ENCODE assay signal across 8 cellular contexts in genomic region chr22:44625981-44626687, GRCh38.
DNase-seq lines count a peak whose midpoint lies in the region; ATAC-seq and TF ChIP-seq lines count a peak whose summit lies in the region.

No MANE protein-coding gene starts in this region.

- in situ Hi-C loops in Panc1 (cut with HindIII; ENCODE audit: low pct_unique_long_range_greater_than_20kb, low sequenced_read_pairs) = no loop called here

- TF ChIP-seq CTCF in Panc1 (IDR thresholded peaks at IDR 0.05) (peak; percentile 87), esophagus muscularis mucosa (IDR thresholded peaks at IDR 0.05) (peak; percentile 97 to 99 (median 98))

- H3K9me3 Mint-ChIP-seq in CD4-positive, alpha-beta memory T cell = peaks cover 0 to 3% (median 0%) of the 10 kb centered on the region in 8 donors
- peaks cover 3% of the 10 kb centered on the region for H3K9me3 Mint-ChIP-seq in activated T-cell treated with anti-CD3 and anti-CD28 coated beads, Interleukin-2, amount 50 U/mL, for 4 hours
- no peaks in the 10 kb centered on the region for H3K9me3 Mint-ChIP-seq in natural killer cell treated with Interleukin-12 subunit alpha and Interleukin-12 subunit beta and Interleukin-15 and Interleukin-18, amount 100 ng/mL, for 72 hours
- H3K9me3 Mint-ChIP-seq in stimulated activated naive B cell treated with anti-CD40 and anti-IgM and Interleukin-4, amounts not matched to agents 10 μg/mL and 1 μg/mL and 100 μg/mL, for 72 hours = peaks cover 0 to 2% of the 10 kb centered on the region in 2 donors

- no peak for TF ChIP-seq EP300 in esophagus muscularis mucosa (IDR thresholded peaks at IDR 0.05)

- peak; percentile 74 for ATAC-seq in Panc1
- ATAC-seq in activated T-cell treated with anti-CD3 and anti-CD28 coated beads, Interleukin-2, amount 50 U/mL, for 4 hours = peak; percentile 83 to 86
- ATAC-seq in natural killer cell treated with Interleukin-12 subunit alpha and Interleukin-12 subunit beta and Interleukin-15 and Interleukin-18, amount 100 ng/mL, for 72 hours = peak; percentile 78 to 82
- ATAC-seq in stimulated activated naive B cell treated with anti-CD40 and anti-IgM and Interleukin-4, amounts not matched to agents 10 μg/mL and 1 μg/mL and 100 μg/mL, for 72 hours (replicated peaks) = peak; percentile 78 to 81
- ATAC-seq in HG02763 (IDR thresholded peaks at IDR 0.05; ENCODE audit: unreplicated experiment) = no peak

- H3K36me3 Mint-ChIP-seq in CD4-positive, alpha-beta memory T cell = no peaks in the 10 kb centered on the region
- no peaks in the 10 kb centered on the region for H3K36me3 Mint-ChIP-seq in activated T-cell treated with anti-CD3 and anti-CD28 coated beads, Interleukin-2, amount 50 U/mL, for 4 hours (ENCODE audit: insufficient read depth)
- peaks cover 1% of the 10 kb centered on the region for H3K36me3 Mint-ChIP-seq in natural killer cell treated with Interleukin-12 subunit alpha and Interleukin-12 subunit beta and Interleukin-15 and Interleukin-18, amount 100 ng/mL, for 72 hours
- H3K36me3 Mint-ChIP-seq in stimulated activated naive B cell treated with anti-CD40 and anti-IgM and Interleukin-4, amounts not matched to agents 10 μg/mL and 1 μg/mL and 100 μg/mL, for 72 hours = peaks cover 0 to under 1% of the 10 kb centered on the region in 2 donors

- H3K36me3 ChIP-seq in CD4-positive, alpha-beta memory T cell (ENCODE audit: insufficient read depth, low read length) = no peaks in the 10 kb centered on the region
- H3K36me3 ChIP-seq in Panc1 (ENCODE audit: control insufficient read depth, insufficient read depth, low read length) = no peaks in the 10 kb centered on the region
- no peaks in the 10 kb centered on the region for H3K36me3 ChIP-seq in esophagus muscularis mucosa

- intact Hi-C loops in CD4-positive, alpha-beta memory T cell (cut with micrococcal nuclease) = loop anchor here (1.0 to 10.0 kb wide), 3 partner anchors 541 to 741 kb away; no protein-coding TSS in a partner anchor
- intact Hi-C loops in Panc1 (cut with micrococcal nuclease; ENCODE audit: unreplicated experiment) (loop anchor here (5.0 to 10.0 kb wide), 3 partner anchors 281 to 634 kb away; no protein-coding TSS in a partner anchor), esophagus muscularis mucosa (cut with DNase I) (loop anchor here (1.0 to 2.0 kb wide), 2 partner anchors 545 to 633 kb away; no protein-coding TSS in a partner anchor)

- CTCF ChIA-PET in CD4-positive, alpha-beta memory T cell (lab: Charles Lee; ENCODE audit: partially characterized antibody) = interaction anchor here (0.7 to 6.7 kb wide), 11 partner anchors 43 to 743 kb away, joined by 3 to 122 read pairs (median 4); no protein-coding TSS in a partner anchor
- CTCF ChIA-PET in Panc1 (lab: Charles Lee) = interaction anchor here (0.6 to 1.7 kb wide), 4 partner anchors 540 to 668 kb away, joined by 4 read pairs; no protein-coding TSS in a partner anchor

- POLR2A ChIA-PET in CD4-positive, alpha-beta memory T cell (lab: Charles Lee; ENCODE audit: partially characterized antibody) = interaction anchor here (1.5 to 2.1 kb wide), 2 partner anchors 41 to 633 kb away, joined by 3 to 10 read pairs; no protein-coding TSS in a partner anchor
- POLR2A ChIA-PET in Panc1 (lab: Charles Lee) = no interaction called here

- peaks cover 4 to 12% (median 7%) of the 10 kb centered on the region in 4 donors for H3K4me1 Mint-ChIP-seq in CD4-positive, alpha-beta memory T cell
- peaks cover 6% of the 10 kb centered on the region for H3K4me1 Mint-ChIP-seq in activated T-cell treated with anti-CD3 and anti-CD28 coated beads, Interleukin-2, amount 50 U/mL, for 4 hours (ENCODE audit: low read depth)
- peaks cover 9 to 10% of the 10 kb centered on the region in 2 donors for H3K4me1 Mint-ChIP-seq in natural killer cell treated with Interleukin-12 subunit alpha and Interleukin-12 subunit beta and Interleukin-15 and Interleukin-18, amount 100 ng/mL, for 72 hours (ENCODE audit: low read depth in 2 of 2)
- peaks cover 0 to 2% of the 10 kb centered on the region in 2 donors for H3K4me1 Mint-ChIP-seq in stimulated activated naive B cell treated with anti-CD40 and anti-IgM and Interleukin-4, amounts not matched to agents 10 μg/mL and 1 μg/mL and 100 μg/mL, for 72 hours

- TF ChIP-seq POLR2A in esophagus muscularis mucosa (IDR thresholded peaks at IDR 0.05; ENCODE audit: low read depth) = no peak

- H3K4me3 ChIP-seq in CD4-positive, alpha-beta memory T cell (ENCODE audit: low read length in 2 of 2) = no peak overlapping the region
- H3K4me3 ChIP-seq in Panc1 (ENCODE audit: low read depth in 2 of 2, low read length in 2 of 2) (no peak overlapping the region), esophagus muscularis mucosa (no peak overlapping the region)

- no peaks in the 10 kb centered on the region for H3K9me3 ChIP-seq in CD4-positive, alpha-beta memory T cell (ENCODE audit: control insufficient read depth in 1 of 2, low read length in 2 of 2)
- no peaks in the 10 kb centered on the region for H3K9me3 ChIP-seq in Panc1 (ENCODE audit: control insufficient read depth, insufficient read depth, low read depth, low read length)
- no peaks in the 10 kb centered on the region for H3K9me3 ChIP-seq in esophagus muscularis mucosa

- peak overlapping the region; percentile 2 to 45 (median 22) for H3K27ac Mint-ChIP-seq in CD4-positive, alpha-beta memory T cell
- no peak overlapping the region for H3K27ac Mint-ChIP-seq in natural killer cell treated with Interleukin-12 subunit alpha and Interleukin-12 subunit beta and Interleukin-15 and Interleukin-18, amount 100 ng/mL, for 72 hours
- no peak overlapping the region for H3K27ac Mint-ChIP-seq in stimulated activated naive B cell treated with anti-CD40 and anti-IgM and Interleukin-4, amounts not matched to agents 10 μg/mL and 1 μg/mL and 100 μg/mL, for 72 hours

- H3K27me3 ChIP-seq in CD4-positive, alpha-beta memory T cell (ENCODE audit: insufficient read depth, low read length) = no peaks in the 10 kb centered on the region
- H3K27me3 ChIP-seq in Panc1 (ENCODE audit: control insufficient read depth, insufficient read depth, low read length) (no peaks in the 10 kb centered on the region), esophagus muscularis mucosa (peaks cover 0 to 59% (median 3%) of the 10 kb centered on the region in 4 donors)

- no peak overlapping the region for H3K4me3 Mint-ChIP-seq in CD4-positive, alpha-beta memory T cell
- no peak overlapping the region for H3K4me3 Mint-ChIP-seq in activated T-cell treated with anti-CD3 and anti-CD28 coated beads, Interleukin-2, amount 50 U/mL, for 4 hours
- H3K4me3 Mint-ChIP-seq in natural killer cell treated with Interleukin-12 subunit alpha and Interleukin-12 subunit beta and Interleukin-15 and Interleukin-18, amount 100 ng/mL, for 72 hours = no peak overlapping the region
- no peak overlapping the region for H3K4me3 Mint-ChIP-seq in stimulated activated naive B cell treated with anti-CD40 and anti-IgM and Interleukin-4, amounts not matched to agents 10 μg/mL and 1 μg/mL and 100 μg/mL, for 72 hours

- WGBS in esophagus muscularis mucosa = 4% methylated on average over 13 of the region's 16 CpGs

- H3K27ac ChIP-seq in CD4-positive, alpha-beta memory T cell (ENCODE audit: low read depth, low read length) = no peak overlapping the region
- H3K27ac ChIP-seq in Panc1 (ENCODE audit: low read length) (no peak overlapping the region), esophagus muscularis mucosa (replicated peaks in 1 of 4) (no peak overlapping the region)

- peak; percentile 73 to 80 (median 77) for DNase-seq in CD4-positive, alpha-beta memory T cell
- peak; percentile 71 for DNase-seq in HT-29 (ENCODE audit: low spot score)
- DNase-seq in Panc1 (ENCODE audit: low read depth, low spot score) = peak; percentile 33
- DNase-seq in activated T-cell treated with anti-CD3 and anti-CD28 coated beads, Interleukin-2, amount 50 U/mL, for 4 hours = peak; percentile 75
- DNase-seq in esophagus muscularis mucosa (ENCODE audit: extremely low spot score) = no peak
- peak; percentile 83 for DNase-seq in natural killer cell treated with Interleukin-12 subunit alpha and Interleukin-12 subunit beta and Interleukin-15 and Interleukin-18, amount 100 ng/mL, for 72 hours (ENCODE audit: low spot score)
- DNase-seq in stimulated activated naive B cell treated with anti-CD40 and anti-IgM and Interleukin-4, amounts not matched to agents 10 μg/mL and 1 μg/mL and 100 μg/mL, for 72 hours = peak; percentile 61

- peaks cover 0 to 2% of the 10 kb centered on the region in 2 donors for H3K27me3 Mint-ChIP-seq in CD4-positive, alpha-beta memory T cell
- no peaks in the 10 kb centered on the region for H3K27me3 Mint-ChIP-seq in activated T-cell treated with anti-CD3 and anti-CD28 coated beads, Interleukin-2, amount 50 U/mL, for 4 hours (ENCODE audit: low read depth)
- peaks cover 0 to 3% of the 10 kb centered on the region in 2 donors for H3K27me3 Mint-ChIP-seq in natural killer cell treated with Interleukin-12 subunit alpha and Interleukin-12 subunit beta and Interleukin-15 and Interleukin-18, amount 100 ng/mL, for 72 hours
- peaks cover 33 to 38% of the 10 kb centered on the region in 2 donors for H3K27me3 Mint-ChIP-seq in stimulated activated naive B cell treated with anti-CD40 and anti-IgM and Interleukin-4, amounts not matched to agents 10 μg/mL and 1 μg/mL and 100 μg/mL, for 72 hours

- BruUV-seq in Panc1 (replicated peaks; lab: Mats Ljungman, UMichigan) = no TSS peak

- no peaks in the 10 kb centered on the region for H3K4me1 ChIP-seq in CD4-positive, alpha-beta memory T cell (ENCODE audit: insufficient read depth, low read length)
- peaks cover 3% of the 10 kb centered on the region; the same call in 1 of the 2 replicates for H3K4me1 ChIP-seq in Panc1 (ENCODE audit: control insufficient read depth, insufficient read depth, low read length)
- H3K4me1 ChIP-seq in esophagus muscularis mucosa = peaks cover 0 to 5% (median 2%) of the 10 kb centered on the region in 4 donors

Comparison
In these comparisons a context has a peak if more than half of its experiments do, and no peak if none do; other contexts are left out.
1. H3K27ac Mint-ChIP-seq: peak in CD4-positive, alpha-beta memory T cell (7 of 7); none in natural killer cell treated with Interleukin-12 subunit alpha and Interleukin-12 subunit beta and Interleukin-15 and Interleukin-18, amount 100 ng/mL, for 72 hours (0 of 2) and stimulated activated naive B cell treated with anti-CD40 and anti-IgM and Interleukin-4, amounts not matched to agents 10 μg/mL and 1 μg/mL and 100 μg/mL, for 72 hours (single experiment).